Comparison of ENCODE assay signal across 1 cellular context in the genomic region with DNA sequence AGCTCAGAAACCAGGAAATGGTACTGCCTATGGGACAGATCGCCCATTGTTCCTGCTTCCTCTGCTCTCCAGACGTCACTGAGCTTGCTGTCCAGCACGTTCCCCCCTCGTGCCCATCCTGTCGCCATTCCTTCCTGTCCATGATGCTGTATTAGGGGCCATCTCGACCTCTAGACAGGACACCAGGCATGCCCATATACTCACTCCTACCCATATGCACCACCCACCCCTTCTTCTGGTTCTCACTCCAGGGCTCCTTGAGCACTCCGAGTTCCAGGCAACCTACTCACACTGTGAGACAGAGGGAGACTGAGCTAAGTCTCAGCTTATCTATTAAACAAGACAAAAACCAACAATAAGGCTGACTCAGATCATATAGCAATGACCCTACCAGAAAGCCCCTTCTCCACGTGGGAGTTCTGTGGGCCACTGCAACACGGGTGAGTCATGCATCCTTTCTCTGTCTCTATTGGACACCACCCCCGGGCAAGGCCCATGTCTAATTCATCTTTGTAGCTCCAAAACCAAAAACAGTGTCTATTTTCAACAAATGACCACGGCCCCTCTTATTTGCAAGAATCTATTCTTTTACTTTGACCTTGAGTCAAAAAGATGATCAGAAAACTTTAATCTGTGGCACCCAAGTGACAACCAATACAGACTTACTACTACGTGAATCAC.
TF ChIP-seq lines count a peak whose summit lies in the region.

No MANE protein-coding gene starts in this region.

TF ChIP-seq in WTC11, 78 proteins besides CTCF, POLR2A, EP300 and RAD21 (continued from another document):
- TF ChIP-seq, protein P1, sequence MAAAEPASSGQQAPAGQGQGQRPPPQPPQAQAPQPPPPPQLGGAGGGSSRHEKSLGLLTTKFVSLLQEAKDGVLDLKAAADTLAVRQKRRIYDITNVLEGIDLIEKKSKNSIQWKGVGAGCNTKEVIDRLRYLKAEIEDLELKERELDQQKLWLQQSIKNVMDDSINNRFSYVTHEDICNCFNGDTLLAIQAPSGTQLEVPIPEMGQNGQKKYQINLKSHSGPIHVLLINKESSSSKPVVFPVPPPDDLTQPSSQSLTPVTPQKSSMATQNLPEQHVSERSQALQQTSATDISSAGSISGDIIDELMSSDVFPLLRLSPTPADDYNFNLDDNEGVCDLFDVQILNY (CRISPR knock-in tag; IDR thresholded peaks at IDR 0.05) = no peak
- TF ChIP-seq ZNF317 (CRISPR knock-in tag; IDR thresholded peaks at IDR 0.05; ENCODE audit: borderline replicate concordance, low read depth) (no peak), ZNF121 (CRISPR knock-in tag; IDR thresholded peaks at IDR 0.05) (no peak)
- TF ChIP-seq, protein P2, sequence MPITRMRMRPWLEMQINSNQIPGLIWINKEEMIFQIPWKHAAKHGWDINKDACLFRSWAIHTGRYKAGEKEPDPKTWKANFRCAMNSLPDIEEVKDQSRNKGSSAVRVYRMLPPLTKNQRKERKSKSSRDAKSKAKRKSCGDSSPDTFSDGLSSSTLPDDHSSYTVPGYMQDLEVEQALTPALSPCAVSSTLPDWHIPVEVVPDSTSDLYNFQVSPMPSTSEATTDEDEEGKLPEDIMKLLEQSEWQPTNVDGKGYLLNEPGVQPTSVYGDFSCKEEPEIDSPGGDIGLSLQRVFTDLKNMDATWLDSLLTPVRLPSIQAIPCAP (CRISPR knock-in tag; IDR thresholded peaks at IDR 0.05) = no peak
- TF ChIP-seq, protein P3, sequence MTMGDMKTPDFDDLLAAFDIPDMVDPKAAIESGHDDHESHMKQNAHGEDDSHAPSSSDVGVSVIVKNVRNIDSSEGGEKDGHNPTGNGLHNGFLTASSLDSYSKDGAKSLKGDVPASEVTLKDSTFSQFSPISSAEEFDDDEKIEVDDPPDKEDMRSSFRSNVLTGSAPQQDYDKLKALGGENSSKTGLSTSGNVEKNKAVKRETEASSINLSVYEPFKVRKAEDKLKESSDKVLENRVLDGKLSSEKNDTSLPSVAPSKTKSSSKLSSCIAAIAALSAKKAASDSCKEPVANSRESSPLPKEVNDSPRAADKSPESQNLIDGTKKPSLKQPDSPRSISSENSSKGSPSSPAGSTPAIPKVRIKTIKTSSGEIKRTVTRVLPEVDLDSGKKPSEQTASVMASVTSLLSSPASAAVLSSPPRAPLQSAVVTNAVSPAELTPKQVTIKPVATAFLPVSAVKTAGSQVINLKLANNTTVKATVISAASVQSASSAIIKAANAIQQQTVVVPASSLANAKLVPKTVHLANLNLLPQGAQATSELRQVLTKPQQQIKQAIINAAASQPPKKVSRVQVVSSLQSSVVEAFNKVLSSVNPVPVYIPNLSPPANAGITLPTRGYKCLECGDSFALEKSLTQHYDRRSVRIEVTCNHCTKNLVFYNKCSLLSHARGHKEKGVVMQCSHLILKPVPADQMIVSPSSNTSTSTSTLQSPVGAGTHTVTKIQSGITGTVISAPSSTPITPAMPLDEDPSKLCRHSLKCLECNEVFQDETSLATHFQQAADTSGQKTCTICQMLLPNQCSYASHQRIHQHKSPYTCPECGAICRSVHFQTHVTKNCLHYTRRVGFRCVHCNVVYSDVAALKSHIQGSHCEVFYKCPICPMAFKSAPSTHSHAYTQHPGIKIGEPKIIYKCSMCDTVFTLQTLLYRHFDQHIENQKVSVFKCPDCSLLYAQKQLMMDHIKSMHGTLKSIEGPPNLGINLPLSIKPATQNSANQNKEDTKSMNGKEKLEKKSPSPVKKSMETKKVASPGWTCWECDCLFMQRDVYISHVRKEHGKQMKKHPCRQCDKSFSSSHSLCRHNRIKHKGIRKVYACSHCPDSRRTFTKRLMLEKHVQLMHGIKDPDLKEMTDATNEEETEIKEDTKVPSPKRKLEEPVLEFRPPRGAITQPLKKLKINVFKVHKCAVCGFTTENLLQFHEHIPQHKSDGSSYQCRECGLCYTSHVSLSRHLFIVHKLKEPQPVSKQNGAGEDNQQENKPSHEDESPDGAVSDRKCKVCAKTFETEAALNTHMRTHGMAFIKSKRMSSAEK (CRISPR knock-in tag; IDR thresholded peaks at IDR 0.05; ENCODE audit: borderline replicate concordance) = no peak
- TF ChIP-seq, protein P4, sequence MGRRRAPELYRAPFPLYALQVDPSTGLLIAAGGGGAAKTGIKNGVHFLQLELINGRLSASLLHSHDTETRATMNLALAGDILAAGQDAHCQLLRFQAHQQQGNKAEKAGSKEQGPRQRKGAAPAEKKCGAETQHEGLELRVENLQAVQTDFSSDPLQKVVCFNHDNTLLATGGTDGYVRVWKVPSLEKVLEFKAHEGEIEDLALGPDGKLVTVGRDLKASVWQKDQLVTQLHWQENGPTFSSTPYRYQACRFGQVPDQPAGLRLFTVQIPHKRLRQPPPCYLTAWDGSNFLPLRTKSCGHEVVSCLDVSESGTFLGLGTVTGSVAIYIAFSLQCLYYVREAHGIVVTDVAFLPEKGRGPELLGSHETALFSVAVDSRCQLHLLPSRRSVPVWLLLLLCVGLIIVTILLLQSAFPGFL (CRISPR knock-in tag; IDR thresholded peaks at IDR 0.05; ENCODE audit: borderline replicate concordance) = no peak
